25 cellular contexts compared by ENCODE assay signal in genomic region chr16:25434061-25434460, GRCh38.
DNase-seq lines count a peak whose midpoint lies in the region; ATAC-seq and TF ChIP-seq lines count a peak whose summit lies in the region.
"Had no signal": no experiment of that assay in that cellular context is flagged by ENCODE, and none has a peak within 500 bp of the region (broad histone marks: within the 10 kb centered on the region; RNA-seq: fewer than 3 reads in every experiment).

No MANE protein-coding gene starts in this region.

- no peak overlapping the region for H3K4me3 Mint-ChIP-seq in neural crest cell
- H3K4me3 Mint-ChIP-seq in activated CD8-positive, alpha-beta T cell treated with anti-CD3 and anti-CD28 coated beads for 36 hours, result no peak overlapping the region
- H3K4me3 Mint-ChIP-seq: CD14-positive monocyte; CD4-positive, alpha-beta memory T cell; CD4-positive, CD25-positive, alpha-beta regulatory T cell; CD8-positive, alpha-beta memory T cell had no signal

- no peak for TF ChIP-seq EP300 in esophagus muscularis mucosa (IDR thresholded peaks at IDR 0.05)

- H3K9me3 ChIP-seq in A673 (ENCODE audit: low read depth, low read length, poor library complexity, severe bottlenecking), result no peaks in the 10 kb centered on the region
- no peaks in the 10 kb centered on the region for H3K9me3 ChIP-seq in esophagus muscularis mucosa
- H3K9me3 ChIP-seq: A549, BE2C, BLaER1 had no signal

- H3K27ac Mint-ChIP-seq in neural crest cell (ENCODE audit: unreplicated experiment), result peak overlapping the region; percentile 24
- H3K27ac Mint-ChIP-seq in activated CD8-positive, alpha-beta T cell treated with anti-CD3 and anti-CD28 coated beads for 36 hours, result no peak overlapping the region
- H3K27ac Mint-ChIP-seq: CD14-positive monocyte; CD4-positive, alpha-beta memory T cell; CD4-positive, CD25-positive, alpha-beta regulatory T cell; CD8-positive, alpha-beta memory T cell had no signal

- H3K4me1 Mint-ChIP-seq in neural crest cell, result no peaks in the 10 kb centered on the region
- H3K4me1 Mint-ChIP-seq in activated CD8-positive, alpha-beta T cell treated with anti-CD3 and anti-CD28 coated beads for 36 hours (ENCODE audit: low read depth), result no peaks in the 10 kb centered on the region
- H3K4me1 Mint-ChIP-seq: CD14-positive monocyte; CD4-positive, alpha-beta memory T cell; CD4-positive, CD25-positive, alpha-beta regulatory T cell; CD8-positive, alpha-beta memory T cell had no signal

- no peaks in the 10 kb centered on the region for H3K36me3 ChIP-seq in A673 (ENCODE audit: insufficient read depth, low read length, poor library complexity, severe bottlenecking)
- H3K36me3 ChIP-seq in esophagus muscularis mucosa, result no peaks in the 10 kb centered on the region
- H3K36me3 ChIP-seq: BE2C, BLaER1 had no signal

- TF ChIP-seq CTCF in A673 (conservative IDR thresholded peaks at IDR 0.05; ENCODE audit: low read depth, low read length) (no peak), esophagus muscularis mucosa (IDR thresholded peaks at IDR 0.05) (no peak), neural crest cell (conservative IDR thresholded peaks at IDR 0.05) (no peak)
- TF ChIP-seq CTCF in activated CD8-positive, alpha-beta T cell treated with anti-CD3 and anti-CD28 coated beads for 36 hours (IDR thresholded peaks at IDR 0.05), result no peak

- no peak for TF ChIP-seq POLR2A in esophagus muscularis mucosa (IDR thresholded peaks at IDR 0.05; ENCODE audit: low read depth)

- H3K27me3 Mint-ChIP-seq in neural crest cell (ENCODE audit: low read depth), result peaks cover 8% of the 10 kb centered on the region
- peaks cover 6% of the 10 kb centered on the region for H3K27me3 Mint-ChIP-seq in activated CD8-positive, alpha-beta T cell treated with anti-CD3 and anti-CD28 coated beads for 36 hours

- intact Hi-C loops in A673 (cut with micrococcal nuclease; ENCODE audit: unreplicated experiment) (no loop called here), esophagus muscularis mucosa (cut with DNase I) (no loop called here)
- intact Hi-C loops in activated CD8-positive, alpha-beta T cell treated with anti-CD3 and anti-CD28 coated beads for 36 hours (cut with micrococcal nuclease), result no loop called here

- ATAC-seq in activated CD8-positive, alpha-beta T cell treated with anti-CD3 and anti-CD28 coated beads for 36 hours, result no peak
- ATAC-seq: A549, GM12878 had no signal

- H3K36me3 Mint-ChIP-seq in neural crest cell (ENCODE audit: low read depth), result no peaks in the 10 kb centered on the region
- no peaks in the 10 kb centered on the region for H3K36me3 Mint-ChIP-seq in activated CD8-positive, alpha-beta T cell treated with anti-CD3 and anti-CD28 coated beads for 36 hours (ENCODE audit: low read depth)
- H3K36me3 Mint-ChIP-seq: CD14-positive monocyte; CD4-positive, alpha-beta memory T cell; CD4-positive, CD25-positive, alpha-beta regulatory T cell; CD8-positive, alpha-beta memory T cell had no signal

- no peak overlapping the region for H3K27ac ChIP-seq in A673 (ENCODE audit: low read depth, low read length, poor library complexity, severe bottlenecking)
- H3K27ac ChIP-seq in esophagus muscularis mucosa (replicated peaks in 1 of 4), result no peak overlapping the region
- H3K27ac ChIP-seq: 22Rv1, A549, BLaER1 had no signal

- DNase-seq in A673 (ENCODE audit: low spot score) (peak; percentile 9), esophagus muscularis mucosa (ENCODE audit: extremely low spot score) (peak; percentile 17), neural crest cell (ENCODE audit: low read depth, low spot score) (no peak), NCI-H2171 (lab: John Stamatoyannopoulos, UW) (no peak), Kasumi-1 (lab: John Stamatoyannopoulos, UW) (no peak)
- DNase-seq in activated CD8-positive, alpha-beta T cell treated with anti-CD3 and anti-CD28 coated beads for 36 hours, result no peak
- DNase-seq: ACHN; BE2C; C1 segment of cervical spinal cord; CD4-positive, alpha-beta memory T cell; CD4-positive, CD25-positive, alpha-beta regulatory T cell; CD8-positive, alpha-beta memory T cell; COR-L47; DMS 273 treated with DMSO at 0.1 percent for 48 hours; DMS153; DMS53; DMS79; DND-41; EL; GDM1 had no signal

- no peaks in the 10 kb centered on the region for H3K9me3 Mint-ChIP-seq in neural crest cell
- H3K9me3 Mint-ChIP-seq in activated CD8-positive, alpha-beta T cell treated with anti-CD3 and anti-CD28 coated beads for 36 hours, result no peaks in the 10 kb centered on the region
- H3K9me3 Mint-ChIP-seq: CD4-positive, alpha-beta memory T cell had no signal

- WGBS in esophagus muscularis mucosa, result 62% methylated on average over 3 of the region's 3 CpGs

- BruUV-seq in A673 (replicated peaks; lab: Mats Ljungman, UMichigan), result no TSS peak

- no peaks in the 10 kb centered on the region for H3K27me3 ChIP-seq in A673 (replicated peaks; ENCODE audit: insufficient read depth, low read depth, low read length, poor library complexity)
- no peaks in the 10 kb centered on the region for H3K27me3 ChIP-seq in esophagus muscularis mucosa
- H3K27me3 ChIP-seq: BE2C, BLaER1 had no signal

- POLR2A ChIA-PET in A673 (lab: Charles Lee; ENCODE audit: low non-redundant PET), result no interaction called here
- POLR2A ChIA-PET in activated CD8-positive, alpha-beta T cell treated with anti-CD3 and anti-CD28 coated beads for 36 hours (lab: Charles Lee), result no interaction called here

- CTCF ChIA-PET in A673 (lab: Charles Lee), result no interaction called here
- CTCF ChIA-PET in activated CD8-positive, alpha-beta T cell treated with anti-CD3 and anti-CD28 coated beads for 36 hours (lab: Charles Lee), result no interaction called here

- H3K4me1 ChIP-seq in A673 (ENCODE audit: insufficient read depth, low read length, poor library complexity, severe bottlenecking), result no peaks in the 10 kb centered on the region
- H3K4me1 ChIP-seq in esophagus muscularis mucosa, result no peaks in the 10 kb centered on the region
- H3K4me1 ChIP-seq: A549, BE2C, BLaER1 had no signal

- H3K4me3 ChIP-seq in A673 (ENCODE audit: low read depth, low read length, poor library complexity, severe bottlenecking) (no peak overlapping the region), esophagus muscularis mucosa (no peak overlapping the region)
- H3K4me3 ChIP-seq: A549, BLaER1, GM12878 had no signal

Comparison
In these comparisons a context has a peak if more than half of its experiments do, and no peak if none do; other contexts are left out.
1. DNase-seq: peak in A673 (single experiment) and esophagus muscularis mucosa (single experiment); none in neural crest cell (single experiment), activated CD8-positive, alpha-beta T cell treated with anti-CD3 and anti-CD28 coated beads for 36 hours (single experiment), NCI-H2171 (single experiment) and Kasumi-1 (0 of 2).